11 cellular contexts compared by ENCODE assay signal in genomic region chr1:84174051-84174556, GRCh38. TPM values are rescaled to one million over a fixed set of nuclear protein-coding genes. Genes with fewer than 3 reads are reported as not detected.
A peak's percentile ranks its signal among the peaks of the same experiment; 100 is the strongest.
DNase-seq lines count a peak whose midpoint lies in the region; TF ChIP-seq lines count a peak whose summit lies in the region.
"Had no signal": no experiment of that assay in that cellular context is flagged by ENCODE, and none has a peak within 500 bp of the region (broad histone marks: within the 10 kb centered on the region; RNA-seq: fewer than 3 reads in every experiment).

No MANE protein-coding gene starts in this region.

- no peak for TF ChIP-seq CTCF in osteoblast (IDR thresholded peaks at IDR 0.05; ENCODE audit: extremely low read depth, low read depth, low read length)

- no peaks in the 10 kb centered on the region for H3K27me3 ChIP-seq in osteoblast (ENCODE audit: insufficient read depth, low read length)

- H3K36me3 ChIP-seq in osteoblast (ENCODE audit: insufficient read depth, low read length), result no peaks in the 10 kb centered on the region

- H3K36me3 Mint-ChIP-seq in activated CD4-positive, alpha-beta T cell treated with anti-CD3 and anti-CD28 coated beads, Interleukin-2, amount 10 ng/mL, durations not matched to agents 24 days and 14 days (ENCODE audit: low read depth), result peaks cover 4% of the 10 kb centered on the region
- peaks cover 6% of the 10 kb centered on the region for H3K36me3 Mint-ChIP-seq in activated T-helper 2 cell treated with anti-CD3 and anti-CD28 coated beads, Interferon-gamma antibody, Interleukin-2, Interleukin-4, amounts not matched to agents 10 μg/mL and 5 μg/mL and 100 μg/mL, durations not matched to agents 14 hours and 24 hours and 36 hours (ENCODE audit: low read depth)

- H3K27ac Mint-ChIP-seq in activated CD4-positive, alpha-beta T cell treated with anti-CD3 and anti-CD28 coated beads, Interleukin-2, amount 10 ng/mL, durations not matched to agents 24 days and 14 days, result no peak overlapping the region
- H3K27ac Mint-ChIP-seq in activated T-helper 2 cell treated with anti-CD3 and anti-CD28 coated beads, Interferon-gamma antibody, Interleukin-2, Interleukin-4, amounts not matched to agents 10 μg/mL and 5 μg/mL and 100 μg/mL, durations not matched to agents 14 hours and 24 hours and 36 hours, result no peak overlapping the region
- H3K27ac Mint-ChIP-seq: T-helper 2 cell treated with Interferon-gamma antibody and Interleukin-4, amounts not matched to agents 5 μg/mL and 100 μg/mL, for 36 hours had no signal

- H4K20me1 ChIP-seq in osteoblast (ENCODE audit: insufficient read depth, low read length), result no peaks in the 10 kb centered on the region

- no peak overlapping the region for H3K4me3 ChIP-seq in osteoblast (ENCODE audit: insufficient read depth, low read length)
- H3K4me3 ChIP-seq: GM12878 had no signal

- H3K4me1 ChIP-seq in osteoblast (ENCODE audit: insufficient read depth, low read length), result no peaks in the 10 kb centered on the region

- H3K9me3 Mint-ChIP-seq in activated CD4-positive, alpha-beta T cell treated with anti-CD3 and anti-CD28 coated beads, Interleukin-2, amount 10 ng/mL, durations not matched to agents 24 days and 14 days, result no peaks in the 10 kb centered on the region
- no peaks in the 10 kb centered on the region for H3K9me3 Mint-ChIP-seq in activated T-helper 2 cell treated with anti-CD3 and anti-CD28 coated beads, Interferon-gamma antibody, Interleukin-2, Interleukin-4, amounts not matched to agents 10 μg/mL and 5 μg/mL and 100 μg/mL, durations not matched to agents 14 hours and 24 hours and 36 hours
- H3K9me3 Mint-ChIP-seq: T-helper 2 cell treated with Interferon-gamma antibody and Interleukin-4, amounts not matched to agents 5 μg/mL and 100 μg/mL, for 36 hours had no signal

- intact Hi-C loops in activated CD4-positive, alpha-beta T cell treated with anti-CD3 and anti-CD28 coated beads, Interleukin-2, amount 10 ng/mL, durations not matched to agents 24 days and 14 days (cut with micrococcal nuclease), result no loop called here
- intact Hi-C loops in activated T-helper 2 cell treated with anti-CD3 and anti-CD28 coated beads, Interferon-gamma antibody, Interleukin-2, Interleukin-4, amounts not matched to agents 10 μg/mL and 5 μg/mL and 100 μg/mL, durations not matched to agents 14 hours and 24 hours and 36 hours (cut with micrococcal nuclease), result no loop called here

- H3K79me2 ChIP-seq in osteoblast (ENCODE audit: insufficient read depth, low read length), result no peaks in the 10 kb centered on the region

- peaks cover 4% of the 10 kb centered on the region for H3K4me1 Mint-ChIP-seq in activated CD4-positive, alpha-beta T cell treated with anti-CD3 and anti-CD28 coated beads, Interleukin-2, amount 10 ng/mL, durations not matched to agents 24 days and 14 days
- H3K4me1 Mint-ChIP-seq in activated T-helper 2 cell treated with anti-CD3 and anti-CD28 coated beads, Interferon-gamma antibody, Interleukin-2, Interleukin-4, amounts not matched to agents 10 μg/mL and 5 μg/mL and 100 μg/mL, durations not matched to agents 14 hours and 24 hours and 36 hours (ENCODE audit: low read depth), result peaks cover 11% of the 10 kb centered on the region

- DNase-seq in GM04503 (ENCODE audit: low read depth) (peak; percentile 11), NCI-H69 (lab: John Stamatoyannopoulos, UW) (peak; percentile 35), epithelial cell of prostate (ENCODE audit: low read depth, low spot score) (peak; percentile 0), osteoblast (ENCODE audit: insufficient read length, low spot score, missing footprints) (no peak), epidermal melanocyte (ENCODE audit: insufficient read length, low spot score) (no peak), NCI-H2171 treated with DMSO at 0.1 percent for 48 hours (lab: John Stamatoyannopoulos, UW) (no peak)
- DNase-seq in activated CD4-positive, alpha-beta T cell treated with anti-CD3 and anti-CD28 coated beads, Interleukin-2, amount 10 ng/mL, durations not matched to agents 24 days and 14 days, result no peak
- DNase-seq in activated T-helper 2 cell treated with anti-CD3 and anti-CD28 coated beads, Interferon-gamma antibody, Interleukin-2, Interleukin-4, amounts not matched to agents 10 μg/mL and 5 μg/mL and 100 μg/mL, durations not matched to agents 14 hours and 24 hours and 36 hours (ENCODE audit: low spot score), result no peak
- DNase-seq: activated naive CD4-positive, alpha-beta T cell had no signal

- H3K27me3 Mint-ChIP-seq in activated CD4-positive, alpha-beta T cell treated with anti-CD3 and anti-CD28 coated beads, Interleukin-2, amount 10 ng/mL, durations not matched to agents 24 days and 14 days, result no peaks in the 10 kb centered on the region
- no peaks in the 10 kb centered on the region for H3K27me3 Mint-ChIP-seq in activated T-helper 2 cell treated with anti-CD3 and anti-CD28 coated beads, Interferon-gamma antibody, Interleukin-2, Interleukin-4, amounts not matched to agents 10 μg/mL and 5 μg/mL and 100 μg/mL, durations not matched to agents 14 hours and 24 hours and 36 hours (ENCODE audit: low read depth)

- no peaks in the 10 kb centered on the region for H3K9me3 ChIP-seq in osteoblast (ENCODE audit: low read depth, low read length)

- H3K4me3 Mint-ChIP-seq in activated CD4-positive, alpha-beta T cell treated with anti-CD3 and anti-CD28 coated beads, Interleukin-2, amount 10 ng/mL, durations not matched to agents 24 days and 14 days, result no peak overlapping the region
- no peak overlapping the region for H3K4me3 Mint-ChIP-seq in activated T-helper 2 cell treated with anti-CD3 and anti-CD28 coated beads, Interferon-gamma antibody, Interleukin-2, Interleukin-4, amounts not matched to agents 10 μg/mL and 5 μg/mL and 100 μg/mL, durations not matched to agents 14 hours and 24 hours and 36 hours (ENCODE audit: low read depth)
- H3K4me3 Mint-ChIP-seq: T-helper 2 cell treated with Interferon-gamma antibody and Interleukin-4, amounts not matched to agents 5 μg/mL and 100 μg/mL, for 36 hours had no signal

- no peak overlapping the region for H2AFZ ChIP-seq in osteoblast (ENCODE audit: low read length)

- peak overlapping the region; percentile 14 for H3K4me2 ChIP-seq in osteoblast (ENCODE audit: insufficient read depth, low read length)

- H3K27ac ChIP-seq in epithelial cell of prostate (peak overlapping the region; percentile 49), osteoblast (ENCODE audit: low read depth, low read length) (no peak overlapping the region)

RNA-seq across cellular contexts. Expression of gene PRKACB, which starts 30.0 kb away (rescaled TPM):
- 22.1 and 25.6 TPM in 2 replicates for total RNA-seq in osteoblast
- total RNA-seq in activated CD4-positive, alpha-beta T cell treated with anti-CD3 and anti-CD28 coated beads, Interleukin-2, amount 10 ng/mL, durations not matched to agents 24 days and 14 days, result 19.1 and 19.3 TPM in 2 replicates
- total RNA-seq in activated T-helper 2 cell treated with anti-CD3 and anti-CD28 coated beads, Interferon-gamma antibody, Interleukin-2, Interleukin-4, amounts not matched to agents 10 μg/mL and 5 μg/mL and 100 μg/mL, durations not matched to agents 14 hours and 24 hours and 36 hours, result 16.4 and 20.9 TPM in 2 replicates

Comparison
In these comparisons a context has a peak if more than half of its experiments do, and no peak if none do; other contexts are left out.
1. DNase-seq: peak in GM04503 (single experiment), NCI-H69 (single experiment) and epithelial cell of prostate (single experiment); none in osteoblast (single experiment), activated CD4-positive, alpha-beta T cell treated with anti-CD3 and anti-CD28 coated beads, Interleukin-2, amount 10 ng/mL, durations not matched to agents 24 days and 14 days (single experiment), epidermal melanocyte (single experiment), NCI-H2171 treated with DMSO at 0.1 percent for 48 hours (single experiment) and activated T-helper 2 cell treated with anti-CD3 and anti-CD28 coated beads, Interferon-gamma antibody, Interleukin-2, Interleukin-4, amounts not matched to agents 10 μg/mL and 5 μg/mL and 100 μg/mL, durations not matched to agents 14 hours and 24 hours and 36 hours (single experiment).